ENCODE assay signal across 13 cellular contexts in genomic region chr2:154143105-154143504, GRCh38.
"Had no signal": no experiment of that assay in that cellular context is flagged by ENCODE, and none has a peak within 500 bp of the region (broad histone marks: within the 10 kb centered on the region; RNA-seq: fewer than 3 reads in every experiment).

No MANE protein-coding gene starts in this region.

- H3K9me3 ChIP-seq: adrenal gland, colonic mucosa, esophagus muscularis mucosa, ovary, thoracic aorta had no signal

- H3K27me3 Mint-ChIP-seq: activated naive CD4-positive, alpha-beta T cell treated with anti-CD3 and anti-CD28 coated beads, Interleukin-2, amount 10 ng/mL, durations not matched to agents 7 days and 5 days; activated T-cell treated with anti-CD3 and anti-CD28 coated beads, Interleukin-2, amount 50 U/mL, for 24 hours had no signal

- H3K4me1 Mint-ChIP-seq: activated naive CD4-positive, alpha-beta T cell treated with anti-CD3 and anti-CD28 coated beads, Interleukin-2, amount 10 ng/mL, durations not matched to agents 7 days and 5 days; nephron progenitor cell; stimulated activated effector memory CD8-positive, alpha-beta T cell treated with anti-CD3 and anti-CD28 coated beads, Interleukin-12 subunit alpha, Interleukin-12 subunit beta, amount 100 ng/mL, for 72 hours had no signal

- H3K4me3 ChIP-seq: adrenal gland, colonic mucosa, esophagus muscularis mucosa, ovary, thoracic aorta had no signal

- H3K4me1 ChIP-seq: adrenal gland, colonic mucosa had no signal

- H3K36me3 Mint-ChIP-seq: activated naive CD4-positive, alpha-beta T cell treated with anti-CD3 and anti-CD28 coated beads, Interleukin-2, amount 10 ng/mL, durations not matched to agents 7 days and 5 days; stimulated activated effector memory CD8-positive, alpha-beta T cell treated with anti-CD3 and anti-CD28 coated beads, Interleukin-12 subunit alpha, Interleukin-12 subunit beta, amount 100 ng/mL, for 72 hours had no signal

- H3K36me3 ChIP-seq: adrenal gland, colonic mucosa, esophagus muscularis mucosa, ovary, thoracic aorta had no signal

- H3K4me3 Mint-ChIP-seq: activated naive CD4-positive, alpha-beta T cell treated with anti-CD3 and anti-CD28 coated beads, Interleukin-2, amount 10 ng/mL, durations not matched to agents 7 days and 5 days; activated T-cell treated with anti-CD3 and anti-CD28 coated beads, Interleukin-2, amount 50 U/mL, for 24 hours; nephron progenitor cell; stimulated activated effector memory CD8-positive, alpha-beta T cell treated with anti-CD3 and anti-CD28 coated beads, Interleukin-12 subunit alpha, Interleukin-12 subunit beta, amount 100 ng/mL, for 72 hours had no signal

- DNase-seq: activated CD4-positive, alpha-beta T cell treated with anti-CD3 and anti-CD28 coated beads, Interleukin-2, amount 50 U/mL, for 48 hours; activated naive CD4-positive, alpha-beta T cell treated with anti-CD3 and anti-CD28 coated beads, Interleukin-2, amount 10 ng/mL, durations not matched to agents 7 days and 5 days; activated T-cell treated with anti-CD3 and anti-CD28 coated beads, Interleukin-2, amount 50 U/mL, for 24 hours; adrenal gland; colonic mucosa; hippocampal formation; nephron progenitor cell; ovary had no signal

- H3K27ac Mint-ChIP-seq: activated naive CD4-positive, alpha-beta T cell treated with anti-CD3 and anti-CD28 coated beads, Interleukin-2, amount 10 ng/mL, durations not matched to agents 7 days and 5 days; activated T-cell treated with anti-CD3 and anti-CD28 coated beads, Interleukin-2, amount 50 U/mL, for 24 hours; nephron progenitor cell; stimulated activated effector memory CD8-positive, alpha-beta T cell treated with anti-CD3 and anti-CD28 coated beads, Interleukin-12 subunit alpha, Interleukin-12 subunit beta, amount 100 ng/mL, for 72 hours had no signal

- H3K27me3 ChIP-seq: adrenal gland, colonic mucosa, esophagus muscularis mucosa, ovary had no signal

- ATAC-seq: sciatic nerve; stimulated activated effector memory CD8-positive, alpha-beta T cell treated with anti-CD3 and anti-CD28 coated beads, Interleukin-12 subunit alpha, Interleukin-12 subunit beta, amount 100 ng/mL, for 72 hours had no signal

- H3K27ac ChIP-seq: adrenal gland, colonic mucosa, esophagus muscularis mucosa, ovary, VCaP had no signal
